ENCODE assay signal across 1 cellular context in genomic region chr19:18379803-18380747, GRCh38.
A peak's percentile ranks its signal among the peaks of the same experiment; 100 is the strongest.
TF ChIP-seq lines count a peak whose summit lies in the region.

No MANE protein-coding gene starts in this region.

TF ChIP-seq in HepG2, 621 proteins besides CTCF, POLR2A, EP300 and RAD21 (continued from another document and continues in another):
- TF ChIP-seq LRRFIP1 (CRISPR knock-in tag; conservative IDR thresholded peaks at IDR 0.05) (no peak), ZNF343 (CRISPR knock-in tag; IDR thresholded peaks at IDR 0.05) (0 out of 2 replicates have a peak, but pooled peaks have one; percentile 60), RAD51 (IDR thresholded peaks at IDR 0.05; ENCODE audit: borderline replicate concordance) (no peak), NFATC3 (CRISPR knock-in tag; IDR thresholded peaks at IDR 0.05) (no peak), MAFG (CRISPR knock-in tag; IDR thresholded peaks at IDR 0.05) (peak; percentile 93), THAP11 (CRISPR knock-in tag; IDR thresholded peaks at IDR 0.05) (peak; percentile 83), ZNF44 (CRISPR knock-in tag; IDR thresholded peaks at IDR 0.05) (no peak; the same call in 1 of the 2 replicates), ATF4 (CRISPR knock-in tag; IDR thresholded peaks at IDR 0.05) (peak in 1 of 2 experiments; percentile 88; a peak in 2 of 4 replicates), ZFP82 (CRISPR knock-in tag; IDR thresholded peaks at IDR 0.05; ENCODE audit: borderline replicate concordance) (peak; percentile 91), CHCHD3 (CRISPR knock-in tag; IDR thresholded peaks at IDR 0.05) (no peak), SP1 (IDR thresholded peaks at IDR 0.05) (no peak), SP1 (CRISPR knock-in tag; IDR thresholded peaks at IDR 0.05) (0 out of 2 replicates have a peak, but pooled peaks have one; percentile 22), AGO1 (IDR thresholded peaks at IDR 0.05; ENCODE audit: low read depth, low read length, poor library complexity, severe bottlenecking) (no peak), AGO2 (optimal IDR thresholded peaks at IDR 0.05; ENCODE audit: low read depth, low read length) (no peak), ZNF563 (CRISPR knock-in tag; IDR thresholded peaks at IDR 0.05) (peak; percentile 62; the same call in 1 of the 2 replicates), YY1 (IDR thresholded peaks at IDR 0.05; ENCODE audit: insufficient read depth, insufficient replicate concordance, low read depth, low read length) (peak; percentile 61), KAT2B (IDR thresholded peaks at IDR 0.05; ENCODE audit: borderline replicate concordance, low read depth, low read length) (peak; percentile 52; the same call in 1 of the 2 replicates), CEBPB (IDR thresholded peaks at IDR 0.05; ENCODE audit: borderline replicate concordance, low read depth, low read length) (peak; percentile 44; the same call in 1 of the 2 replicates), SP5 (CRISPR knock-in tag; IDR thresholded peaks at IDR 0.05; ENCODE audit: borderline replicate concordance, low read depth) (peak; percentile 98), RBFOX2 (IDR thresholded peaks at IDR 0.05; ENCODE audit: low read depth, low read length) (peak; percentile 21; the same call in 1 of the 2 replicates), GFI1 (CRISPR knock-in tag; IDR thresholded peaks at IDR 0.05; ENCODE audit: borderline replicate concordance) (peak; percentile 95), PAF1 (CRISPR knock-in tag; IDR thresholded peaks at IDR 0.05) (no peak), NR3C1 (CRISPR knock-in tag; IDR thresholded peaks at IDR 0.05) (no peak), GMEB1 (CRISPR knock-in tag; IDR thresholded peaks at IDR 0.05; ENCODE audit: borderline replicate concordance) (peak; percentile 78), ZSCAN31 (CRISPR knock-in tag; IDR thresholded peaks at IDR 0.05; ENCODE audit: low read depth) (peak; percentile 95)
- TF ChIP-seq, protein P1, sequence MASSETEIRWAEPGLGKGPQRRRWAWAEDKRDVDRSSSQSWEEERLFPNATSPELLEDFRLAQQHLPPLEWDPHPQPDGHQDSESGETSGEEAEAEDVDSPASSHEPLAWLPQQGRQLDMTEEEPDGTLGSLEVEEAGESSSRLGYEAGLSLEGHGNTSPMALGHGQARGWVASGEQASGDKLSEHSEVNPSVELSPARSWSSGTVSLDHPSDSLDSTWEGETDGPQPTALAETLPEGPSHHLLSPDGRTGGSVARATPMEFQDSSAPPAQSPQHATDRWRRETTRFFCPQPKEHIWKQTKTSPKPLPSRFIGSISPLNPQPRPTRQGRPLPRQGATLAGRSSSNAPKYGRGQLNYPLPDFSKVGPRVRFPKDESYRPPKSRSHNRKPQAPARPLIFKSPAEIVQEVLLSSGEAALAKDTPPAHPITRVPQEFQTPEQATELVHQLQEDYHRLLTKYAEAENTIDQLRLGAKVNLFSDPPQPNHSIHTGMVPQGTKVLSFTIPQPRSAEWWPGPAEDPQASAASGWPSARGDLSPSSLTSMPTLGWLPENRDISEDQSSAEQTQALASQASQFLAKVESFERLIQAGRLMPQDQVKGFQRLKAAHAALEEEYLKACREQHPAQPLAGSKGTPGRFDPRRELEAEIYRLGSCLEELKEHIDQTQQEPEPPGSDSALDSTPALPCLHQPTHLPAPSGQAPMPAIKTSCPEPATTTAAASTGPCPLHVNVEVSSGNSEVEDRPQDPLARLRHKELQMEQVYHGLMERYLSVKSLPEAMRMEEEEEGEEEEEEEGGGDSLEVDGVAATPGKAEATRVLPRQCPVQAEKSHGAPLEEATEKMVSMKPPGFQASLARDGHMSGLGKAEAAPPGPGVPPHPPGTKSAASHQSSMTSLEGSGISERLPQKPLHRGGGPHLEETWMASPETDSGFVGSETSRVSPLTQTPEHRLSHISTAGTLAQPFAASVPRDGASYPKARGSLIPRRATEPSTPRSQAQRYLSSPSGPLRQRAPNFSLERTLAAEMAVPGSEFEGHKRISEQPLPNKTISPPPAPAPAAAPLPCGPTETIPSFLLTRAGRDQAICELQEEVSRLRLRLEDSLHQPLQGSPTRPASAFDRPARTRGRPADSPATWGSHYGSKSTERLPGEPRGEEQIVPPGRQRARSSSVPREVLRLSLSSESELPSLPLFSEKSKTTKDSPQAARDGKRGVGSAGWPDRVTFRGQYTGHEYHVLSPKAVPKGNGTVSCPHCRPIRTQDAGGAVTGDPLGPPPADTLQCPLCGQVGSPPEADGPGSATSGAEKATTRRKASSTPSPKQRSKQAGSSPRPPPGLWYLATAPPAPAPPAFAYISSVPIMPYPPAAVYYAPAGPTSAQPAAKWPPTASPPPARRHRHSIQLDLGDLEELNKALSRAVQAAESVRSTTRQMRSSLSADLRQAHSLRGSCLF (CRISPR knock-in tag; IDR thresholded peaks at IDR 0.05; ENCODE audit: borderline replicate concordance), result no peak
- TF ChIP-seq, protein P2, sequence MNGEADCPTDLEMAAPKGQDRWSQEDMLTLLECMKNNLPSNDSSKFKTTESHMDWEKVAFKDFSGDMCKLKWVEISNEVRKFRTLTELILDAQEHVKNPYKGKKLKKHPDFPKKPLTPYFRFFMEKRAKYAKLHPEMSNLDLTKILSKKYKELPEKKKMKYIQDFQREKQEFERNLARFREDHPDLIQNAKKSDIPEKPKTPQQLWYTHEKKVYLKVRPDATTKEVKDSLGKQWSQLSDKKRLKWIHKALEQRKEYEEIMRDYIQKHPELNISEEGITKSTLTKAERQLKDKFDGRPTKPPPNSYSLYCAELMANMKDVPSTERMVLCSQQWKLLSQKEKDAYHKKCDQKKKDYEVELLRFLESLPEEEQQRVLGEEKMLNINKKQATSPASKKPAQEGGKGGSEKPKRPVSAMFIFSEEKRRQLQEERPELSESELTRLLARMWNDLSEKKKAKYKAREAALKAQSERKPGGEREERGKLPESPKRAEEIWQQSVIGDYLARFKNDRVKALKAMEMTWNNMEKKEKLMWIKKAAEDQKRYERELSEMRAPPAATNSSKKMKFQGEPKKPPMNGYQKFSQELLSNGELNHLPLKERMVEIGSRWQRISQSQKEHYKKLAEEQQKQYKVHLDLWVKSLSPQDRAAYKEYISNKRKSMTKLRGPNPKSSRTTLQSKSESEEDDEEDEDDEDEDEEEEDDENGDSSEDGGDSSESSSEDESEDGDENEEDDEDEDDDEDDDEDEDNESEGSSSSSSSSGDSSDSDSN (CRISPR knock-in tag; IDR thresholded peaks at IDR 0.05), result peak; percentile 83
- TF ChIP-seq, protein P3, sequence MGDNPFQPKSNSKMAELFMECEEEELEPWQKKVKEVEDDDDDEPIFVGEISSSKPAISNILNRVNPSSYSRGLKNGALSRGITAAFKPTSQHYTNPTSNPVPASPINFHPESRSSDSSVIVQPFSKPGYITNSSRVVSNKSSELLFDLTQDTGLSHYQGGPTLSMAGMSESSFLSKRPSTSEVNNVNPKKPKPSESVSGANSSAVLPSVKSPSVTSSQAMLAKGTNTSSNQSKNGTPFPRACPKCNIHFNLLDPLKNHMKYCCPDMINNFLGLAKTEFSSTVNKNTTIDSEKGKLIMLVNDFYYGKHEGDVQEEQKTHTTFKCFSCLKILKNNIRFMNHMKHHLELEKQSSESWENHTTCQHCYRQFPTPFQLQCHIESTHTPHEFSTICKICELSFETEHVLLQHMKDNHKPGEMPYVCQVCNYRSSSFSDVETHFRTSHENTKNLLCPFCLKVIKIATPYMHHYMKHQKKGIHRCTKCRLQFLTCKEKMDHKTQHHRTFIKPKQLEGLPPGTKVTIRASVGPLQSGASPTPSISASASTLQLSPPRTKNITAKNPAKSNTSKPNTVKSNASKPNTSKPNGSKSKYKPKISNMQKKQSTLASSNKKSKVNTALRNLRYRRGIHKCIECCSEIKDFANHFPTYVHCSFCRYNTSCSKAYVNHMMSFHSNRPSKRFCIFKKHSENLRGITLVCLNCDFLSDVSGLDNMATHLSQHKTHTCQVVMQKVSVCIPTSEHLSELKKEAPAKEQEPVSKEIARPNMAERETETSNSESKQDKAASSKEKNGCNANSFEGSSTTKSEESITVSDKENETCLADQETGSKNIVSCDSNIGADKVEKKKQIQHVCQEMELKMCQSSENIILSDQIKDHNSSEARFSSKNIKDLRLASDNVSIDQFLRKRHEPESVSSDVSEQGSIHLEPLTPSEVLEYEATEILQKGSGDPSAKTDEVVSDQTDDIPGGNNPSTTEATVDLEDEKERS (CRISPR knock-in tag; IDR thresholded peaks at IDR 0.05), result peak; percentile 81; the same call in 1 of the 2 replicates
- TF ChIP-seq, protein P4, sequence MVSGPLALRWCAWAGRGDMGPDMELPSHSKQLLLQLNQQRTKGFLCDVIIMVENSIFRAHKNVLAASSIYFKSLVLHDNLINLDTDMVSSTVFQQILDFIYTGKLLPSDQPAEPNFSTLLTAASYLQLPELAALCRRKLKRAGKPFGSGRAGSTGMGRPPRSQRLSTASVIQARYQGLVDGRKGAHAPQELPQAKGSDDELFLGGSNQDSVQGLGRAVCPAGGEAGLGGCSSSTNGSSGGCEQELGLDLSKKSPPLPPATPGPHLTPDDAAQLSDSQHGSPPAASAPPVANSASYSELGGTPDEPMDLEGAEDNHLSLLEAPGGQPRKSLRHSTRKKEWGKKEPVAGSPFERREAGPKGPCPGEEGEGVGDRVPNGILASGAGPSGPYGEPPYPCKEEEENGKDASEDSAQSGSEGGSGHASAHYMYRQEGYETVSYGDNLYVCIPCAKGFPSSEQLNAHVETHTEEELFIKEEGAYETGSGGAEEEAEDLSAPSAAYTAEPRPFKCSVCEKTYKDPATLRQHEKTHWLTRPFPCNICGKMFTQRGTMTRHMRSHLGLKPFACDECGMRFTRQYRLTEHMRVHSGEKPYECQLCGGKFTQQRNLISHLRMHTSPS (CRISPR knock-in tag; IDR thresholded peaks at IDR 0.05; ENCODE audit: low read depth), result peak; percentile 65; the same call in 1 of the 2 replicates
- TF ChIP-seq, protein P5, sequence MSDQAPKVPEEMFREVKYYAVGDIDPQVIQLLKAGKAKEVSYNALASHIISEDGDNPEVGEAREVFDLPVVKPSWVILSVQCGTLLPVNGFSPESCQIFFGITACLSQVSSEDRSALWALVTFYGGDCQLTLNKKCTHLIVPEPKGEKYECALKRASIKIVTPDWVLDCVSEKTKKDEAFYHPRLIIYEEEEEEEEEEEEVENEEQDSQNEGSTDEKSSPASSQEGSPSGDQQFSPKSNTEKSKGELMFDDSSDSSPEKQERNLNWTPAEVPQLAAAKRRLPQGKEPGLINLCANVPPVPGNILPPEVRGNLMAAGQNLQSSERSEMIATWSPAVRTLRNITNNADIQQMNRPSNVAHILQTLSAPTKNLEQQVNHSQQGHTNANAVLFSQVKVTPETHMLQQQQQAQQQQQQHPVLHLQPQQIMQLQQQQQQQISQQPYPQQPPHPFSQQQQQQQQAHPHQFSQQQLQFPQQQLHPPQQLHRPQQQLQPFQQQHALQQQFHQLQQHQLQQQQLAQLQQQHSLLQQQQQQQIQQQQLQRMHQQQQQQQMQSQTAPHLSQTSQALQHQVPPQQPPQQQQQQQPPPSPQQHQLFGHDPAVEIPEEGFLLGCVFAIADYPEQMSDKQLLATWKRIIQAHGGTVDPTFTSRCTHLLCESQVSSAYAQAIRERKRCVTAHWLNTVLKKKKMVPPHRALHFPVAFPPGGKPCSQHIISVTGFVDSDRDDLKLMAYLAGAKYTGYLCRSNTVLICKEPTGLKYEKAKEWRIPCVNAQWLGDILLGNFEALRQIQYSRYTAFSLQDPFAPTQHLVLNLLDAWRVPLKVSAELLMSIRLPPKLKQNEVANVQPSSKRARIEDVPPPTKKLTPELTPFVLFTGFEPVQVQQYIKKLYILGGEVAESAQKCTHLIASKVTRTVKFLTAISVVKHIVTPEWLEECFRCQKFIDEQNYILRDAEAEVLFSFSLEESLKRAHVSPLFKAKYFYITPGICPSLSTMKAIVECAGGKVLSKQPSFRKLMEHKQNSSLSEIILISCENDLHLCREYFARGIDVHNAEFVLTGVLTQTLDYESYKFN (CRISPR knock-in tag; conservative IDR thresholded peaks at IDR 0.05), result peak; percentile 99
- TF ChIP-seq, protein P6, sequence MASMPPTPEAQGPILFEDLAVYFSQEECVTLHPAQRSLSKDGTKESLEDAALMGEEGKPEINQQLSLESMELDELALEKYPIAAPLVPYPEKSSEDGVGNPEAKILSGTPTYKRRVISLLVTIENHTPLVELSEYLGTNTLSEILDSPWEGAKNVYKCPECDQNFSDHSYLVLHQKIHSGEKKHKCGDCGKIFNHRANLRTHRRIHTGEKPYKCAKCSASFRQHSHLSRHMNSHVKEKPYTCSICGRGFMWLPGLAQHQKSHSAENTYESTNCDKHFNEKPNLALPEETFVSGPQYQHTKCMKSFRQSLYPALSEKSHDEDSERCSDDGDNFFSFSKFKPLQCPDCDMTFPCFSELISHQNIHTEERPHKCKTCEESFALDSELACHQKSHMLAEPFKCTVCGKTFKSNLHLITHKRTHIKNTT (CRISPR knock-in tag; IDR thresholded peaks at IDR 0.05), result no peak
